In genomic region chr11:87369888-87370287, GRCh38 we compare ENCODE assay signal across 1 cellular context.
TF ChIP-seq lines count a peak whose summit lies in the region.

No MANE protein-coding gene starts in this region.

TF ChIP-seq in H1, 55 proteins besides CTCF, POLR2A, EP300 and RAD21:
- peak; percentile 75 for TF ChIP-seq CEBPB (IDR thresholded peaks at IDR 0.05; ENCODE audit: low read depth, low read length)
- TF ChIP-seq GABPA (IDR thresholded peaks at IDR 0.05; ENCODE audit: borderline replicate concordance, insufficient read depth, low read length) = no peak
- TF ChIP-seq TAF1 (IDR thresholded peaks at IDR 0.05; ENCODE audit: low read depth, low read length) = no peak
